In the genomic region with DNA sequence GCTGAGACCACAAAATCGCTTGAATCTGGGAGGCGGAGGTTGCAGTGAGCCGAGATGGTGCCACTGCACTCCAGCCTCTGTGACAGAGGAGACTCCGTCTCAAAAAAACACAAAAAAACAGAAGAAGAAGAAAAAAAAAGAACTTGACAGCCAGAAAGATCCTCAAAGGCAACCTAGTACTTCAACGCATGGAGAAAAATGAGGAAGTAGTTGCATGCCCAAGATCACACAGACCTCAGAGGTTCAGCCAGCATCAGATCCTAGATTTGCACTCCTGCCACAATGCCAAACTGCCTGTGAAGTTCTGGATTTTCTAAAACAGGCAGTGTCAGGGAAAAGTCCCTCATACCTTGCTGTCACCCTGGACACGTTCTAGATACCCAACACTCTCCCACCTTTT, we compare ENCODE assay signal across 10 cellular contexts. TPM values are rescaled to one million over a fixed set of nuclear protein-coding genes. Genes with fewer than 3 reads are reported as not detected.
DNase-seq lines count a peak whose midpoint lies in the region; ATAC-seq and TF ChIP-seq lines count a peak whose summit lies in the region.
"Had no signal": no experiment of that assay in that cellular context is flagged by ENCODE, and none has a peak within 500 bp of the region (broad histone marks: within the 10 kb centered on the region; RNA-seq: fewer than 3 reads in every experiment).

No MANE protein-coding gene starts in this region.

- H3K4me2 ChIP-seq in DND-41 (ENCODE audit: insufficient read depth, low read length) (peak overlapping the region; percentile 95), Loucy (ENCODE audit: low read depth, low read length, poor library complexity, severe bottlenecking) (peak overlapping the region; percentile 82)

- H3K27ac Mint-ChIP-seq in activated CD8-positive, alpha-beta T cell treated with anti-CD3 and anti-CD28 coated beads, Interleukin-2, amount 10 ng/mL, durations not matched to agents 7 days and 5 days, result peak overlapping the region; percentile 23
- peak overlapping the region; percentile 79 to 87 for H3K27ac Mint-ChIP-seq in natural killer cell

- no peak for TF ChIP-seq CTCF in DND-41 (IDR thresholded peaks at IDR 0.05; ENCODE audit: borderline replicate concordance, extremely low read depth, low read length, poor library complexity, severe bottlenecking)
- no peak for TF ChIP-seq CTCF in Loucy (conservative IDR thresholded peaks at IDR 0.05; ENCODE audit: low read length)
- no peak for TF ChIP-seq CTCF in natural killer cell (IDR thresholded peaks at IDR 0.05)

- peaks cover 12% of the 10 kb centered on the region for H4K20me1 ChIP-seq in DND-41 (ENCODE audit: insufficient read depth, low read length)
- H4K20me1 ChIP-seq in Loucy (ENCODE audit: insufficient read depth, low read length, poor library complexity, severe bottlenecking), result peaks cover 18% of the 10 kb centered on the region

- H3F3A ChIP-seq in Loucy (ENCODE audit: low read depth), result no peaks in the 10 kb centered on the region

- H3K27me3 Mint-ChIP-seq in activated CD8-positive, alpha-beta T cell treated with anti-CD3 and anti-CD28 coated beads, Interleukin-2, amount 10 ng/mL, durations not matched to agents 7 days and 5 days (ENCODE audit: low read depth), result no peaks in the 10 kb centered on the region
- no peaks in the 10 kb centered on the region for H3K27me3 Mint-ChIP-seq in natural killer cell (ENCODE audit: low read depth in 2 of 2)

- peaks cover 1% of the 10 kb centered on the region; the same call in 1 of the 2 replicates for H3K36me3 ChIP-seq in DND-41 (ENCODE audit: insufficient read depth, low read length)
- H3K36me3 ChIP-seq in Loucy (ENCODE audit: insufficient read depth, low read length), result no peaks in the 10 kb centered on the region
- H3K36me3 ChIP-seq: sigmoid colon had no signal

- no peak overlapping the region for H3K27ac ChIP-seq in DND-41 (ENCODE audit: low read length)

- CTCF ChIA-PET in activated CD8-positive, alpha-beta T cell treated with anti-CD3 and anti-CD28 coated beads, Interleukin-2, amount 10 ng/mL, durations not matched to agents 7 days and 5 days (lab: Charles Lee), result interaction anchor here (1.3 to 1.4 kb wide), 2 partner anchors 78 to 142 kb away, joined by 3 read pairs; no protein-coding TSS in a partner anchor

- ATAC-seq in DND-41 (ENCODE audit: insufficient read depth, low read depth), result no peak
- no peak for ATAC-seq in activated CD8-positive, alpha-beta T cell treated with anti-CD3 and anti-CD28 coated beads, Interleukin-2, amount 10 ng/mL, durations not matched to agents 7 days and 5 days
- ATAC-seq in natural killer cell, result no peak

- no peak for DNase-seq in DND-41
- no peak for DNase-seq in activated CD8-positive, alpha-beta T cell treated with anti-CD3 and anti-CD28 coated beads, Interleukin-2, amount 10 ng/mL, durations not matched to agents 7 days and 5 days
- no peak for DNase-seq in natural killer cell
- DNase-seq in foreskin melanocyte, result no peak
- no peak for DNase-seq in COLO668 (lab: John Stamatoyannopoulos, UW; ENCODE audit: unreplicated experiment)
- no peak for DNase-seq in activated CD4-positive, CD25-positive, alpha-beta regulatory T cell (lab: John Stamatoyannopoulos, UW)
- DNase-seq in UCSD-AML1 (lab: John Stamatoyannopoulos, UW; ENCODE audit: unreplicated experiment), result no peak
- DNase-seq: cortex of kidney, sigmoid colon had no signal

- H3K4me3 ChIP-seq in DND-41 (ENCODE audit: low read depth in 1 of 2, low read length in 2 of 2) (peak overlapping the region in 1 of 2 experiments; percentile 88; a peak in 3 of 4 replicates), Loucy (ENCODE audit: low read length, poor library complexity, severe bottlenecking) (peak overlapping the region; percentile 97)

- H3K4me1 ChIP-seq in DND-41 (ENCODE audit: insufficient read depth, low read length) (peaks cover 52% of the 10 kb centered on the region), Loucy (ENCODE audit: insufficient read depth, low read length, poor library complexity, severe bottlenecking) (peaks cover 35% of the 10 kb centered on the region)

- no peaks in the 10 kb centered on the region for H3K9me2 ChIP-seq in Loucy (replicated peaks; ENCODE audit: low read depth, low read length)

- no peaks in the 10 kb centered on the region for H3K9me3 Mint-ChIP-seq in activated CD8-positive, alpha-beta T cell treated with anti-CD3 and anti-CD28 coated beads, Interleukin-2, amount 10 ng/mL, durations not matched to agents 7 days and 5 days (ENCODE audit: insufficient read depth)
- H3K9me3 Mint-ChIP-seq in natural killer cell, result no peaks in the 10 kb centered on the region

- peaks cover 52% of the 10 kb centered on the region for H3K4me1 Mint-ChIP-seq in activated CD8-positive, alpha-beta T cell treated with anti-CD3 and anti-CD28 coated beads, Interleukin-2, amount 10 ng/mL, durations not matched to agents 7 days and 5 days (ENCODE audit: low read depth)
- H3K4me1 Mint-ChIP-seq in natural killer cell, result peaks cover 51 to 61% of the 10 kb centered on the region in 2 donors

- peaks cover 6% of the 10 kb centered on the region for H3K36me3 Mint-ChIP-seq in activated CD8-positive, alpha-beta T cell treated with anti-CD3 and anti-CD28 coated beads, Interleukin-2, amount 10 ng/mL, durations not matched to agents 7 days and 5 days (ENCODE audit: low read depth)
- H3K36me3 Mint-ChIP-seq in natural killer cell, result no peaks in the 10 kb centered on the region

- H2AFZ ChIP-seq in DND-41 (ENCODE audit: low read depth, low read length), result no peak overlapping the region
- H2AFZ ChIP-seq in Loucy (ENCODE audit: low read length), result no peak overlapping the region

- POLR2A ChIA-PET in activated CD8-positive, alpha-beta T cell treated with anti-CD3 and anti-CD28 coated beads, Interleukin-2, amount 10 ng/mL, durations not matched to agents 7 days and 5 days (lab: Charles Lee), result no interaction called here

- peak overlapping the region; percentile 65; the same call in 1 of the 2 replicates for H3K9ac ChIP-seq in DND-41 (ENCODE audit: low read depth, low read length)
- peak overlapping the region; percentile 85 for H3K9ac ChIP-seq in Loucy (ENCODE audit: low read depth, low read length, poor library complexity, severe bottlenecking)

- H3K27me3 ChIP-seq in DND-41 (ENCODE audit: insufficient read depth, low read length, poor library complexity), result no peaks in the 10 kb centered on the region
- no peaks in the 10 kb centered on the region for H3K27me3 ChIP-seq in Loucy (ENCODE audit: insufficient read depth, low read length, poor library complexity, severe bottlenecking)
- H3K27me3 ChIP-seq: sigmoid colon had no signal

- peak overlapping the region; percentile 88 for H3K4me3 Mint-ChIP-seq in activated CD8-positive, alpha-beta T cell treated with anti-CD3 and anti-CD28 coated beads, Interleukin-2, amount 10 ng/mL, durations not matched to agents 7 days and 5 days
- H3K4me3 Mint-ChIP-seq in natural killer cell, result peak overlapping the region; percentile 93

- peaks cover 85% of the 10 kb centered on the region for H3K79me2 ChIP-seq in DND-41 (ENCODE audit: insufficient read depth, low read length)
- H3K79me2 ChIP-seq in Loucy (ENCODE audit: insufficient read depth, low read length), result peaks cover 73% of the 10 kb centered on the region

- no peaks in the 10 kb centered on the region for H3K9me3 ChIP-seq in DND-41 (ENCODE audit: insufficient read depth, low read length, severe bottlenecking)
- H3K9me3 ChIP-seq in Loucy (ENCODE audit: insufficient read depth, low read depth, low read length), result no peaks in the 10 kb centered on the region
- H3K9me3 ChIP-seq: sigmoid colon had no signal

- intact Hi-C loops in natural killer cell (cut with micrococcal nuclease), result loop anchor here (5.0 kb wide), 1 partner anchor 355 kb away; a partner anchor contains a TSS

RNA-seq across cellular contexts. Expression of a gene that starts 1.5 kb away (rescaled TPM):
- 10 to 100 TPM; 23.9 to 27.0 TPM for total RNA-seq in activated CD8-positive, alpha-beta T cell treated with anti-CD3 and anti-CD28 coated beads, Interleukin-2, amount 10 ng/mL, durations not matched to agents 7 days and 5 days
- 10 to 100 TPM; 31.4 to 43.4 (median 41.5) TPM for total RNA-seq in natural killer cell

RNA-seq across cellular contexts. Expression of a gene that starts 1.7 kb away (rescaled TPM):
- 1 to 10 TPM; 8.3 to 8.9 TPM for total RNA-seq in activated CD8-positive, alpha-beta T cell treated with anti-CD3 and anti-CD28 coated beads, Interleukin-2, amount 10 ng/mL, durations not matched to agents 7 days and 5 days
- 1 to 10 TPM; 6.6 to 10.0 (median 6.9) TPM for total RNA-seq in natural killer cell

RNA-seq across cellular contexts. Expression of a gene that starts 50.3 kb away (rescaled TPM):
- 10 to 100 TPM; 48.1 to 53.5 TPM for total RNA-seq in activated CD8-positive, alpha-beta T cell treated with anti-CD3 and anti-CD28 coated beads, Interleukin-2, amount 10 ng/mL, durations not matched to agents 7 days and 5 days
- 10 to 100 TPM; 53.3 to 69.2 (median 62.7) TPM for total RNA-seq in natural killer cell
